Comparison of ENCODE assay signal across 9 cellular contexts in genomic region chr4:41120297-41121217, GRCh38.
DNase-seq lines count a peak whose midpoint lies in the region; TF ChIP-seq lines count a peak whose summit lies in the region.
"Had no signal": no experiment of that assay in that cellular context is flagged by ENCODE, and none has a peak within 500 bp of the region (broad histone marks: within the 10 kb centered on the region; RNA-seq: fewer than 3 reads in every experiment).

No MANE protein-coding gene starts in this region.

- H3K4me3 ChIP-seq in fibroblast of villous mesenchyme (ENCODE audit: low read depth, low read length) (no peak overlapping the region), neural progenitor cell (no peak overlapping the region)

- no peaks in the 10 kb centered on the region for H3K27me3 Mint-ChIP-seq in activated T-cell treated with anti-CD3 and anti-CD28 coated beads, Interleukin-2, amount 50 U/mL, for 24 hours
- no peaks in the 10 kb centered on the region for H3K27me3 Mint-ChIP-seq in neural progenitor cell (ENCODE audit: insufficient read depth, low read depth)
- H3K27me3 Mint-ChIP-seq: CD4-positive, CD25-positive, alpha-beta regulatory T cell had no signal

- H3K9ac ChIP-seq in neural progenitor cell: no peak overlapping the region

- H3K27me3 ChIP-seq in neural progenitor cell: no peaks in the 10 kb centered on the region

- H3K9me3 ChIP-seq in neural progenitor cell (ENCODE audit: low read depth): no peaks in the 10 kb centered on the region

- no peaks in the 10 kb centered on the region for H3K36me3 ChIP-seq in neural progenitor cell

- H3K27ac Mint-ChIP-seq in activated T-cell treated with anti-CD3 and anti-CD28 coated beads, Interleukin-2, amount 50 U/mL, for 24 hours: no peak overlapping the region
- no peak overlapping the region for H3K27ac Mint-ChIP-seq in neural progenitor cell
- H3K27ac Mint-ChIP-seq: CD4-positive, CD25-positive, alpha-beta regulatory T cell had no signal

- peaks cover 3% of the 10 kb centered on the region for H3F3A ChIP-seq in neural progenitor cell (ENCODE audit: low read depth)

- no peak overlapping the region for H3K27ac ChIP-seq in neural progenitor cell

- no peaks in the 10 kb centered on the region for H4K20me1 ChIP-seq in neural progenitor cell (ENCODE audit: low read depth)

- DNase-seq in AG08396 (ENCODE audit: low spot score) (peak; percentile 23), SKM-1 (lab: John Stamatoyannopoulos, UW; ENCODE audit: unreplicated experiment) (peak; percentile 72), fibroblast of villous mesenchyme (ENCODE audit: low read depth) (peak; percentile 85), nucleus accumbens (lab: John Stamatoyannopoulos, UW) (peak in 37 of 56 donors; percentile 7 to 75 (median 31)), NCI-H2081 treated with DMSO at 0.1 percent for 48 hours (lab: John Stamatoyannopoulos, UW) (no peak), neural progenitor cell (ENCODE audit: low spot score) (no peak), DMS53 (lab: John Stamatoyannopoulos, UW) (no peak)
- DNase-seq in activated T-cell treated with anti-CD3 and anti-CD28 coated beads, Interleukin-2, amount 50 U/mL, for 24 hours: no peak
- DNase-seq: CD4-positive, CD25-positive, alpha-beta regulatory T cell had no signal

- H3K4me2 ChIP-seq in neural progenitor cell: no peak overlapping the region

- peaks cover 3% of the 10 kb centered on the region for H3K9me3 Mint-ChIP-seq in activated T-cell treated with anti-CD3 and anti-CD28 coated beads, Interleukin-2, amount 50 U/mL, for 24 hours
- H3K9me3 Mint-ChIP-seq in neural progenitor cell: peaks cover 3% of the 10 kb centered on the region

- no peak overlapping the region for H3K4me3 Mint-ChIP-seq in activated T-cell treated with anti-CD3 and anti-CD28 coated beads, Interleukin-2, amount 50 U/mL, for 24 hours
- H3K4me3 Mint-ChIP-seq in neural progenitor cell: no peak overlapping the region
- H3K4me3 Mint-ChIP-seq: CD4-positive, CD25-positive, alpha-beta regulatory T cell had no signal

- TF ChIP-seq CTCF in fibroblast of villous mesenchyme (IDR thresholded peaks at IDR 0.05; ENCODE audit: insufficient read depth, low read depth, low read length) (no peak), neural progenitor cell (IDR thresholded peaks at IDR 0.05) (no peak)

- H3K79me2 ChIP-seq in neural progenitor cell (ENCODE audit: low read depth): no peaks in the 10 kb centered on the region

- peaks cover 13% of the 10 kb centered on the region for H3K4me1 ChIP-seq in neural progenitor cell

- no peaks in the 10 kb centered on the region for H3K36me3 Mint-ChIP-seq in activated T-cell treated with anti-CD3 and anti-CD28 coated beads, Interleukin-2, amount 50 U/mL, for 24 hours (ENCODE audit: low read depth)
- H3K36me3 Mint-ChIP-seq in neural progenitor cell: no peaks in the 10 kb centered on the region
- H3K36me3 Mint-ChIP-seq: CD4-positive, CD25-positive, alpha-beta regulatory T cell had no signal

- H2AFZ ChIP-seq in neural progenitor cell (replicated peaks): no peak overlapping the region

- H3K4me1 Mint-ChIP-seq in activated T-cell treated with anti-CD3 and anti-CD28 coated beads, Interleukin-2, amount 50 U/mL, for 24 hours (ENCODE audit: low read depth): no peaks in the 10 kb centered on the region
- H3K4me1 Mint-ChIP-seq in neural progenitor cell: no peaks in the 10 kb centered on the region
- H3K4me1 Mint-ChIP-seq: CD4-positive, CD25-positive, alpha-beta regulatory T cell had no signal

Comparison
In these comparisons a context has a peak if more than half of its experiments do, and no peak if none do; other contexts are left out.
1. DNase-seq: peak in AG08396 (single experiment), SKM-1 (single experiment), fibroblast of villous mesenchyme (single experiment) and nucleus accumbens (37 of 56); none in activated T-cell treated with anti-CD3 and anti-CD28 coated beads, Interleukin-2, amount 50 U/mL, for 24 hours (single experiment), NCI-H2081 treated with DMSO at 0.1 percent for 48 hours (single experiment), neural progenitor cell (single experiment) and DMS53 (single experiment).